ENCODE assay signal across 9 cellular contexts in the genomic region with DNA sequence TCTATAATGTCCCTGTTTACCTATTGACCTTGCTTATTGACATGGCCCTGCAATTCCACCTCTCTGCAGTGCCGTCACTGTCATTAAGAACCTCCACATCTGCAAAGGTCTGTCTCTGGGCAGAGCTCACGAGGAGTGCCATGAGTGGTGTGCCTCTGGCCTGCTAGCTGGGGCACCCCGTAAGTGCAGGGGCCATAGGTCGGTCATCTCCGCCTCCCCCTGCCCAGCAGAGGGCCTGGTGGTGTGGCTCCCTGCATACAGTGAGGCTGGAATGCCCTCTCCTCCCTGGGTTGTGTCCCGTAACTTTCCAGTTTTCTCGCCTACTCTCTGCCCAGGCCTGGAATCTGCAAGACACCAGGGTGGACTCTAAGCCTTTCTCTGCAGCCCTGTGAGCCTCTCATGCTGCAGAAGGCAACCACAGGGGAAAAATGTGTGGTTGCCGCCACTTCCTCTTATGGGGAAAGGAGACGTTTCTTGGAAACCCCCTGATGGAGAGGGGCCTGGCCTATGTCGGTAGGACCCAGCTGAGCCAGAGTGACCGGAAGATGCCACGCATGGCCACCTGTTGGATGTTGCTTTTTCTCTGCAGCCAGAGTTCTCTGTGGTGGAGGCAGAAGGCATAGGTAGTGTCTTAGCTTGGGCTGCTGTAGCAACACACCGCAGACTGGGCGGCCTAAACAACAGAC. TPM values are rescaled to one million over a fixed set of nuclear protein-coding genes. Genes with fewer than 3 reads are reported as not detected.
A peak's percentile ranks its signal among the peaks of the same experiment; 100 is the strongest.
DNase-seq lines count a peak whose midpoint lies in the region; ATAC-seq, FAIRE-seq and TF ChIP-seq lines count a peak whose summit lies in the region.
"Had no signal": no experiment of that assay in that cellular context is flagged by ENCODE, and none has a peak within 500 bp of the region (broad histone marks: within the 10 kb centered on the region; RNA-seq: fewer than 3 reads in every experiment).

No MANE protein-coding gene starts in this region.

- peak in 6 of 7 experiments; percentile 17 to 69 (median 40) for DNase-seq in CD8-positive, alpha-beta T cell
- peak; percentile 63 for DNase-seq in activated CD4-positive, CD25-positive, alpha-beta regulatory T cell treated with anti-CD3 and anti-CD28 coated beads, Interleukin-2, amount 50 U/mL, for 72 hours
- DNase-seq in natural killer cell (peak; percentile 51), kidney (no peak), hepatic stellate cell (ENCODE audit: low spot score) (no peak)

- H3K27me3 Mint-ChIP-seq in CD8-positive, alpha-beta T cell (ENCODE audit: low read depth): no peaks in the 10 kb centered on the region
- H3K27me3 Mint-ChIP-seq in natural killer cell (ENCODE audit: low read depth in 2 of 2): no peaks in the 10 kb centered on the region

- H3K9me3 ChIP-seq in CD8-positive, alpha-beta T cell (ENCODE audit: low read length): no peaks in the 10 kb centered on the region
- H3K9me3 ChIP-seq in kidney (ENCODE audit: control insufficient read depth in 1 of 2, low read length in 2 of 2) (no peaks in the 10 kb centered on the region), gastroesophageal sphincter (no peaks in the 10 kb centered on the region)
- H3K9me3 ChIP-seq: tibial artery had no signal

- H3K36me3 ChIP-seq in CD8-positive, alpha-beta T cell (ENCODE audit: insufficient read depth, low read length): no peaks in the 10 kb centered on the region
- no peaks in the 10 kb centered on the region for H3K36me3 ChIP-seq in kidney (ENCODE audit: control insufficient read depth in 1 of 2, insufficient read depth in 2 of 2, low read length in 2 of 2)
- no peaks in the 10 kb centered on the region for H3K36me3 ChIP-seq in gastroesophageal sphincter
- H3K36me3 ChIP-seq: tibial artery had no signal

- no peak overlapping the region for H3K27ac ChIP-seq in CD8-positive, alpha-beta T cell (ENCODE audit: low read depth, low read length)
- H3K27ac ChIP-seq in kidney (ENCODE audit: low read depth in 2 of 2, low read length in 2 of 2) (no peak overlapping the region), gastroesophageal sphincter (no peak overlapping the region)
- H3K27ac ChIP-seq: tibial artery had no signal

- CTCF ChIA-PET in CD8-positive, alpha-beta T cell (lab: Charles Lee): interaction anchor here (0.8 to 3.7 kb wide), 5 partner anchors 9 to 122 kb away, joined by 3 to 26 read pairs (median 5); no protein-coding TSS in a partner anchor

- no peak for FAIRE-seq in kidney (lab: Jason Lieb, UNC)

- H3K36me3 Mint-ChIP-seq in CD8-positive, alpha-beta T cell: peaks cover 15% of the 10 kb centered on the region
- peaks cover 3% of the 10 kb centered on the region for H3K36me3 Mint-ChIP-seq in natural killer cell

- peak; percentile 5 for ATAC-seq in CD8-positive, alpha-beta T cell
- ATAC-seq in GM19372 (IDR thresholded peaks at IDR 0.05; ENCODE audit: low read depth, unreplicated experiment) (peak; percentile 69), HG03196 (IDR thresholded peaks at IDR 0.05; ENCODE audit: unreplicated experiment) (peak; percentile 67), natural killer cell (peak; percentile 41 to 71 (median 69)), gastroesophageal sphincter (no peak)

- peak overlapping the region; percentile 38 for H3K4me3 Mint-ChIP-seq in CD8-positive, alpha-beta T cell
- peak overlapping the region; percentile 78 for H3K4me3 Mint-ChIP-seq in natural killer cell

- 76 to 100% methylated on average over 1 to 5 of the region's 14 CpGs for WGBS in gastroesophageal sphincter (ENCODE audit: low coverage in 1 of 2), 2 donors

- no peaks in the 10 kb centered on the region for H3K27me3 ChIP-seq in CD8-positive, alpha-beta T cell (ENCODE audit: insufficient read depth, low read length)
- no peaks in the 10 kb centered on the region for H3K27me3 ChIP-seq in gastroesophageal sphincter
- H3K27me3 ChIP-seq: tibial artery had no signal

- TF ChIP-seq POLR2A in gastroesophageal sphincter (IDR thresholded peaks at IDR 0.05): no peak

- TF ChIP-seq CTCF in CD8-positive, alpha-beta T cell (IDR thresholded peaks at IDR 0.05): no peak
- no peak for TF ChIP-seq CTCF in natural killer cell (IDR thresholded peaks at IDR 0.05)
- TF ChIP-seq CTCF in kidney (IDR thresholded peaks at IDR 0.05; ENCODE audit: borderline replicate concordance, extremely low read depth, insufficient read depth): no peak
- TF ChIP-seq CTCF in gastroesophageal sphincter (IDR thresholded peaks at IDR 0.05): no peak

- POLR2A ChIA-PET in CD8-positive, alpha-beta T cell (lab: Charles Lee): interaction anchor here (0.9 kb wide), 1 partner anchor 83 kb away, joined by 3 read pairs; no protein-coding TSS in a partner anchor

- intact Hi-C loops in CD8-positive, alpha-beta T cell (cut with DNase I, micrococcal nuclease): loop anchor here (2.0 to 5.0 kb wide), 4 partner anchors 17 to 417 kb away; partner anchors contain the start of genes ADCY7 (in 1 of the 2) and NKD1 (in 1 of the 2)
- intact Hi-C loops in natural killer cell (cut with micrococcal nuclease) (loop anchor here (2.0 kb wide), 2 partner anchors 15 to 17 kb away; no protein-coding TSS in a partner anchor), kidney (cut with DNase I) (no loop called here)

- TF ChIP-seq EP300 in gastroesophageal sphincter (IDR thresholded peaks at IDR 0.05): no peak

- H3K27ac Mint-ChIP-seq in CD8-positive, alpha-beta T cell: peak overlapping the region; percentile 45
- H3K27ac Mint-ChIP-seq in natural killer cell: peak overlapping the region; percentile 81 to 96

- H3K4me3 ChIP-seq in CD8-positive, alpha-beta T cell (ENCODE audit: low read depth, low read length): no peak overlapping the region
- H3K4me3 ChIP-seq in kidney (ENCODE audit: low read length in 2 of 2) (no peak overlapping the region), gastroesophageal sphincter (no peak overlapping the region)
- H3K4me3 ChIP-seq: tibial artery had no signal

- H3K4me1 Mint-ChIP-seq in CD8-positive, alpha-beta T cell (ENCODE audit: low read depth): peaks cover 62% of the 10 kb centered on the region
- H3K4me1 Mint-ChIP-seq in natural killer cell: peaks cover 68 to 71% of the 10 kb centered on the region in 2 donors

- no peaks in the 10 kb centered on the region for H3K9me3 Mint-ChIP-seq in CD8-positive, alpha-beta T cell
- no peaks in the 10 kb centered on the region for H3K9me3 Mint-ChIP-seq in natural killer cell

- no peak overlapping the region for H3K9ac ChIP-seq in kidney (ENCODE audit: low read length in 2 of 2)

- peaks cover 57% of the 10 kb centered on the region for H3K4me1 ChIP-seq in CD8-positive, alpha-beta T cell (ENCODE audit: insufficient read depth, low read length)
- H3K4me1 ChIP-seq in kidney (ENCODE audit: control insufficient read depth in 1 of 2, insufficient read depth in 1 of 2, low read depth in 1 of 2, low read length in 2 of 2) (no peaks in the 10 kb centered on the region), gastroesophageal sphincter (no peaks in the 10 kb centered on the region)

RNA-seq across cellular contexts. Expression of gene SNX20, which starts 2.7 kb away (rescaled TPM):
- 10 to 100 TPM; 18.6 to 20.1 TPM for total RNA-seq in CD8-positive, alpha-beta T cell
- total RNA-seq in natural killer cell (10 to 100 TPM; 33.0 to 53.9 (median 51.7) TPM), kidney (6.2 TPM), gastroesophageal sphincter (1 to 10 TPM in 3 of 4 donors, under 1 TPM in 1; 0.84 to 1.8 (median 1.0) TPM)
- polyA plus RNA-seq in kidney (ENCODE audit: insufficient read depth, low read depth, low replicate concordance): 0.67 TPM

RNA-seq across cellular contexts. Expression of gene NOD2, which starts 9.6 kb away (rescaled TPM):
- under 1 TPM; 0.86 to 0.90 TPM for total RNA-seq in CD8-positive, alpha-beta T cell
- total RNA-seq in natural killer cell (1 to 10 TPM; 2.8 to 8.6 (median 2.9) TPM), kidney (3.6 TPM), gastroesophageal sphincter (1 to 10 TPM in 3 of 4 donors, under 1 TPM in 1; 0.82 to 5.9 (median 3.5) TPM)
- polyA plus RNA-seq in kidney (ENCODE audit: insufficient read depth, low read depth, low replicate concordance): 0.22 TPM

RNA-seq across cellular contexts. Expression of gene CYLD, which starts 58.1 kb away (rescaled TPM):
- 100 to 1,000 TPM; 341 TPM for total RNA-seq in CD8-positive, alpha-beta T cell
- total RNA-seq in natural killer cell (100 to 1,000 TPM; 227 to 246 (median 236) TPM), kidney (48.0 TPM), gastroesophageal sphincter (10 to 100 TPM; 39.2 to 82.5 (median 53.2) TPM)
- 8.9 TPM for polyA plus RNA-seq in kidney (ENCODE audit: insufficient read depth, low read depth, low replicate concordance)

Comparison
In these comparisons a context has a peak if more than half of its experiments do, and no peak if none do; other contexts are left out.
1. DNase-seq: peak in CD8-positive, alpha-beta T cell (6 of 7), activated CD4-positive, CD25-positive, alpha-beta regulatory T cell treated with anti-CD3 and anti-CD28 coated beads, Interleukin-2, amount 50 U/mL, for 72 hours (single experiment) and natural killer cell (single experiment); none in kidney (single experiment) and hepatic stellate cell (single experiment).